In the genomic region with DNA sequence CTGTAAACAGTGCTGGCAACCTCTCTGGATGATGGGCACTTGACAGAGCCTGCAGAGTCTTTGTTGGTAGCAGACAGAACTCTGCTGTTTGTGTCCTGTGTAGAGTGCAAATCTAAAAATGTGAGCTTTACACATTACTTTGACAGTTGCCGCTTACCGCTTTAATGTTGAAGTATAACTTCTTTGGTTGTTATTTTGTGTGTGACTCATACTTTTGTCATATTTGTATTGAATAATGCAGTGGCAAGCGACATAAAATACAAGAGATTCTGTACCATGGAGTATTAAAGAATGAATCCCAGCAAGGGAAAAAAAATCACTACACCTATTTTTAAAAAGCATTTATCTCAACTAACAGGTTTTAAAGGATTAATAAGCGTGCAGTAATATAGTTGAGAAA, we compare ENCODE assay signal across 17 cellular contexts.
DNase-seq lines count a peak whose midpoint lies in the region; ATAC-seq and TF ChIP-seq lines count a peak whose summit lies in the region.
"Had no signal": no experiment of that assay in that cellular context is flagged by ENCODE, and none has a peak within 500 bp of the region (broad histone marks: within the 10 kb centered on the region; RNA-seq: fewer than 3 reads in every experiment).

No MANE protein-coding gene starts in this region.

- no peaks in the 10 kb centered on the region for H3K9me3 ChIP-seq in PC-3 (ENCODE audit: low read length)
- no peaks in the 10 kb centered on the region for H3K9me3 ChIP-seq in neural cell (ENCODE audit: low read length)
- no peaks in the 10 kb centered on the region for H3K9me3 ChIP-seq in CD8-positive, alpha-beta T cell (ENCODE audit: low read length)
- H3K9me3 ChIP-seq: A549 had no signal

- H3K4me3 Mint-ChIP-seq in brain: peak overlapping the region in 2 of 5 experiments; percentile 0 to 18
- no peak overlapping the region for H3K4me3 Mint-ChIP-seq in CD8-positive, alpha-beta T cell
- H3K4me3 Mint-ChIP-seq: CD4-positive, alpha-beta T cell; H9 had no signal

- DNase-seq in PC-3 (peak; percentile 57), kidney glomerular epithelial cell (lab: John Stamatoyannopoulos, UW) (no peak), NCI-H1048 (lab: John Stamatoyannopoulos, UW) (no peak)
- no peak for DNase-seq in CD8-positive, alpha-beta T cell
- DNase-seq: AML-193; CD4-positive, alpha-beta T cell; DMS53; DND-41; EL; GOT3; H9; IMR-90 had no signal

- no TSS peak for BruUV-seq in PC-3 (replicated peaks; lab: Mats Ljungman, UMichigan)

- no peaks in the 10 kb centered on the region for H3K27me3 Mint-ChIP-seq in brain
- no peaks in the 10 kb centered on the region for H3K27me3 Mint-ChIP-seq in CD8-positive, alpha-beta T cell (ENCODE audit: low read depth)
- H3K27me3 Mint-ChIP-seq: CD4-positive, alpha-beta T cell had no signal

- ATAC-seq in PC-3: peak; percentile 94
- no peak for ATAC-seq in CD8-positive, alpha-beta T cell
- ATAC-seq: A549, GM12878 had no signal

- no peaks in the 10 kb centered on the region for H3K9me2 ChIP-seq in PC-3 (replicated peaks; ENCODE audit: low read length)
- no peaks in the 10 kb centered on the region for H3K9me2 ChIP-seq in neural cell (ENCODE audit: insufficient read depth, low read length)

- no peaks in the 10 kb centered on the region for H4K20me1 ChIP-seq in PC-3 (ENCODE audit: low read length)
- no peaks in the 10 kb centered on the region for H4K20me1 ChIP-seq in neural cell (ENCODE audit: insufficient read depth)

- no peaks in the 10 kb centered on the region for H3K79me2 ChIP-seq in PC-3 (ENCODE audit: low read length)
- H3K79me2 ChIP-seq in neural cell (replicated peaks; ENCODE audit: insufficient read depth, low read length): no peaks in the 10 kb centered on the region

- TF ChIP-seq RAD21 in neural cell (conservative IDR thresholded peaks at IDR 0.05): no peak

- TF ChIP-seq CTCF in PC-3 (conservative IDR thresholded peaks at IDR 0.05; ENCODE audit: low read depth, low read length) (no peak), brain (conservative IDR thresholded peaks at IDR 0.05) (no peak), neural cell (IDR thresholded peaks at IDR 0.05; ENCODE audit: poor library complexity, severe bottlenecking) (no peak)
- TF ChIP-seq CTCF in CD8-positive, alpha-beta T cell (IDR thresholded peaks at IDR 0.05): no peak

- peaks cover 41% of the 10 kb centered on the region for H3K4me1 Mint-ChIP-seq in brain
- no peaks in the 10 kb centered on the region for H3K4me1 Mint-ChIP-seq in CD8-positive, alpha-beta T cell (ENCODE audit: low read depth)

- CTCF ChIA-PET in PC-3 (lab: Charles Lee): no interaction called here
- CTCF ChIA-PET in CD8-positive, alpha-beta T cell (lab: Charles Lee): no interaction called here

- H3K27me3 ChIP-seq in PC-3 (ENCODE audit: low read length) (no peaks in the 10 kb centered on the region), neural cell (ENCODE audit: insufficient read depth, low read depth, low read length) (no peaks in the 10 kb centered on the region)
- no peaks in the 10 kb centered on the region for H3K27me3 ChIP-seq in CD8-positive, alpha-beta T cell (ENCODE audit: insufficient read depth, low read length)

- H3K36me3 Mint-ChIP-seq in brain: peaks cover 5% of the 10 kb centered on the region
- no peaks in the 10 kb centered on the region for H3K36me3 Mint-ChIP-seq in CD8-positive, alpha-beta T cell

- H3F3A ChIP-seq in PC-3 (ENCODE audit: low read length, unreplicated experiment) (no peaks in the 10 kb centered on the region), neural cell (ENCODE audit: insufficient read depth, low read length, poor library complexity, severe bottlenecking) (no peaks in the 10 kb centered on the region)

- H3K4me2 ChIP-seq in PC-3 (ENCODE audit: low read length): peak overlapping the region; percentile 61
- H3K4me2 ChIP-seq in neural cell (ENCODE audit: low read length): no peak overlapping the region
- H3K4me2 ChIP-seq: A549 had no signal

- POLR2A ChIA-PET in PC-3 (lab: Charles Lee; ENCODE audit: unreplicated experiment): interaction anchor here (0.6 to 0.7 kb wide), 2 partner anchors 21 to 81 kb away, joined by 4 read pairs; no protein-coding TSS in a partner anchor
- POLR2A ChIA-PET in CD8-positive, alpha-beta T cell (lab: Charles Lee): no interaction called here

- H3K27ac ChIP-seq in PC-3 (ENCODE audit: low read length) (no peak overlapping the region), neural cell (ENCODE audit: low read length) (no peak overlapping the region)
- H3K27ac ChIP-seq in CD8-positive, alpha-beta T cell (ENCODE audit: low read depth, low read length): no peak overlapping the region
- H3K27ac ChIP-seq: A549, C4-2B had no signal

- no peak overlapping the region for H2AFZ ChIP-seq in PC-3 (ENCODE audit: low read length)
- H2AFZ ChIP-seq in neural cell (ENCODE audit: low read depth, low read length): no peak overlapping the region

- no peaks in the 10 kb centered on the region for H3K36me3 ChIP-seq in PC-3 (ENCODE audit: low read depth, low read length)
- no peaks in the 10 kb centered on the region for H3K36me3 ChIP-seq in neural cell (ENCODE audit: insufficient read depth, low read length)
- H3K36me3 ChIP-seq in CD8-positive, alpha-beta T cell (ENCODE audit: insufficient read depth, low read length): no peaks in the 10 kb centered on the region

- H3K9me3 Mint-ChIP-seq in brain: peaks cover 0 to 10% (median 6%) of the 10 kb centered on the region in 5 experiments
- H3K9me3 Mint-ChIP-seq in CD8-positive, alpha-beta T cell: peaks cover 5% of the 10 kb centered on the region

- H3K4me3 ChIP-seq in PC-3 (ENCODE audit: low read length) (no peak overlapping the region; the same call in 1 of the 2 replicates), neural cell (ENCODE audit: low read length) (no peak overlapping the region)
- no peak overlapping the region for H3K4me3 ChIP-seq in CD8-positive, alpha-beta T cell (ENCODE audit: low read depth, low read length)
- H3K4me3 ChIP-seq: A549, GM12878 had no signal

- peaks cover 15% of the 10 kb centered on the region for H3K4me1 ChIP-seq in PC-3 (ENCODE audit: insufficient read depth, low read length)
- H3K4me1 ChIP-seq in CD8-positive, alpha-beta T cell (ENCODE audit: insufficient read depth, low read length): no peaks in the 10 kb centered on the region
- H3K4me1 ChIP-seq: A549 had no signal

- no peak overlapping the region for H3K9ac ChIP-seq in PC-3 (ENCODE audit: low read length)
- H3K9ac ChIP-seq in neural cell (ENCODE audit: low read length): no peak overlapping the region

- intact Hi-C loops in PC-3 (cut with micrococcal nuclease): no loop called here
- intact Hi-C loops in CD8-positive, alpha-beta T cell (cut with DNase I, micrococcal nuclease): no loop called here

- peak overlapping the region in 3 of 5 experiments; percentile 29 to 75 (median 50) for H3K27ac Mint-ChIP-seq in brain
- H3K27ac Mint-ChIP-seq in CD8-positive, alpha-beta T cell: no peak overlapping the region
- H3K27ac Mint-ChIP-seq: CD4-positive, alpha-beta T cell; H9 had no signal

- TF ChIP-seq EP300 in neural cell (conservative IDR thresholded peaks at IDR 0.05; ENCODE audit: poor library complexity, severe bottlenecking): no peak

TF ChIP-seq in neural cell, 6 proteins besides CTCF, POLR2A, EP300 and RAD21:
- TF ChIP-seq MXI1 (conservative IDR thresholded peaks at IDR 0.05; ENCODE audit: poor library complexity, severe bottlenecking) (no peak), POLR2AphosphoS5 (IDR thresholded peaks at IDR 0.05) (peak; percentile 42)
- TF ChIP-seq, protein P1, sequence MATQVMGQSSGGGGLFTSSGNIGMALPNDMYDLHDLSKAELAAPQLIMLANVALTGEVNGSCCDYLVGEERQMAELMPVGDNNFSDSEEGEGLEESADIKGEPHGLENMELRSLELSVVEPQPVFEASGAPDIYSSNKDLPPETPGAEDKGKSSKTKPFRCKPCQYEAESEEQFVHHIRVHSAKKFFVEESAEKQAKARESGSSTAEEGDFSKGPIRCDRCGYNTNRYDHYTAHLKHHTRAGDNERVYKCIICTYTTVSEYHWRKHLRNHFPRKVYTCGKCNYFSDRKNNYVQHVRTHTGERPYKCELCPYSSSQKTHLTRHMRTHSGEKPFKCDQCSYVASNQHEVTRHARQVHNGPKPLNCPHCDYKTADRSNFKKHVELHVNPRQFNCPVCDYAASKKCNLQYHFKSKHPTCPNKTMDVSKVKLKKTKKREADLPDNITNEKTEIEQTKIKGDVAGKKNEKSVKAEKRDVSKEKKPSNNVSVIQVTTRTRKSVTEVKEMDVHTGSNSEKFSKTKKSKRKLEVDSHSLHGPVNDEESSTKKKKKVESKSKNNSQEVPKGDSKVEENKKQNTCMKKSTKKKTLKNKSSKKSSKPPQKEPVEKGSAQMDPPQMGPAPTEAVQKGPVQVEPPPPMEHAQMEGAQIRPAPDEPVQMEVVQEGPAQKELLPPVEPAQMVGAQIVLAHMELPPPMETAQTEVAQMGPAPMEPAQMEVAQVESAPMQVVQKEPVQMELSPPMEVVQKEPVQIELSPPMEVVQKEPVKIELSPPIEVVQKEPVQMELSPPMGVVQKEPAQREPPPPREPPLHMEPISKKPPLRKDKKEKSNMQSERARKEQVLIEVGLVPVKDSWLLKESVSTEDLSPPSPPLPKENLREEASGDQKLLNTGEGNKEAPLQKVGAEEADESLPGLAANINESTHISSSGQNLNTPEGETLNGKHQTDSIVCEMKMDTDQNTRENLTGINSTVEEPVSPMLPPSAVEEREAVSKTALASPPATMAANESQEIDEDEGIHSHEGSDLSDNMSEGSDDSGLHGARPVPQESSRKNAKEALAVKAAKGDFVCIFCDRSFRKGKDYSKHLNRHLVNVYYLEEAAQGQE (IDR thresholded peaks at IDR 0.05; ENCODE audit: borderline replicate concordance): no peak
